ENCODE assay signal across 8 cellular contexts in genomic region chr11:78310500-78310909, GRCh38.
DNase-seq lines count a peak whose midpoint lies in the region; ATAC-seq and TF ChIP-seq lines count a peak whose summit lies in the region.

No MANE protein-coding gene starts in this region.

- no peak overlapping the region for H3K9ac ChIP-seq in mammary epithelial cell (ENCODE audit: insufficient read depth, low read length)

- no peak overlapping the region for H3K27ac Mint-ChIP-seq in T-helper 17 cell

- WGBS in mammary epithelial cell (ENCODE audit: low coverage, missing lambda C conversion rate), result 12% methylated on average over 6 of the region's 6 CpGs

- peak; percentile 86 for ATAC-seq in GM18873 (IDR thresholded peaks at IDR 0.05; ENCODE audit: low FRiP score, unreplicated experiment)
- peak; percentile 89 for ATAC-seq in HG02981 (IDR thresholded peaks at IDR 0.05; ENCODE audit: unreplicated experiment)
- ATAC-seq in gastrocnemius medialis, result peak; percentile 76 to 81
- ATAC-seq in T-helper 17 cell, result no peak
- no peak for ATAC-seq in activated T-cell treated with anti-CD3 and anti-CD28 coated beads, Interleukin-2, amount 50 U/mL, for 4 hours

- H3K9me3 ChIP-seq in mammary epithelial cell (replicated peaks; ENCODE audit: insufficient read depth, low read length) (no peaks in the 10 kb centered on the region), gastrocnemius medialis (no peaks in the 10 kb centered on the region), T-helper 17 cell (ENCODE audit: control insufficient read depth, low read length, poor library complexity, severe bottlenecking) (no peaks in the 10 kb centered on the region), BE2C (no peaks in the 10 kb centered on the region)

- no peak overlapping the region for H3K4me2 ChIP-seq in mammary epithelial cell (ENCODE audit: insufficient read depth, low read depth, low read length)

- H2AFZ ChIP-seq in mammary epithelial cell (ENCODE audit: low read depth, low read length), result peak overlapping the region; percentile 76

- DNase-seq in mammary epithelial cell (no peak), gastrocnemius medialis (peak; percentile 12 to 40), T-helper 17 cell (no peak), BE2C (no peak), NCI-H2029 (lab: John Stamatoyannopoulos, UW) (no peak)
- DNase-seq in activated T-cell treated with anti-CD3 and anti-CD28 coated beads, Interleukin-2, amount 50 U/mL, for 4 hours, result no peak

- no peak overlapping the region for H3K4me3 Mint-ChIP-seq in T-helper 17 cell
- H3K4me3 Mint-ChIP-seq in activated T-cell treated with anti-CD3 and anti-CD28 coated beads, Interleukin-2, amount 50 U/mL, for 4 hours, result no peak overlapping the region

- H3K4me3 ChIP-seq in mammary epithelial cell (replicated peaks in 1 of 3; ENCODE audit: insufficient read depth in 1 of 3, low read depth in 2 of 3, low read length in 3 of 3) (no peak overlapping the region), gastrocnemius medialis (peak overlapping the region in 3 of 4 donors; percentile 23 to 36 (median 33)), BE2C (ENCODE audit: low read depth, low read length) (no peak overlapping the region)

- peaks cover 12% of the 10 kb centered on the region for H3K4me1 Mint-ChIP-seq in T-helper 17 cell
- H3K4me1 Mint-ChIP-seq in activated T-cell treated with anti-CD3 and anti-CD28 coated beads, Interleukin-2, amount 50 U/mL, for 4 hours (ENCODE audit: low read depth), result no peaks in the 10 kb centered on the region

- no peak for TF ChIP-seq POLR2A in gastrocnemius medialis (IDR thresholded peaks at IDR 0.05)

- CTCF ChIA-PET in mammary epithelial cell (lab: Charles Lee; ENCODE audit: low non-redundant PET), result no interaction called here

- H3K27me3 ChIP-seq in mammary epithelial cell (ENCODE audit: insufficient read depth, low read length), result no peaks in the 10 kb centered on the region
- H3K27me3 ChIP-seq in gastrocnemius medialis, result no peaks in the 10 kb centered on the region
- no peaks in the 10 kb centered on the region for H3K27me3 ChIP-seq in BE2C

- dilution Hi-C loops in mammary epithelial cell (cut with HindIII; ENCODE audit: low sequenced_read_pairs), result loop anchor here (5.0 kb wide), 1 partner anchor 103 kb away; no protein-coding TSS in a partner anchor

- no peaks in the 10 kb centered on the region for H3K79me2 ChIP-seq in mammary epithelial cell (ENCODE audit: insufficient read depth, low read length)

- in situ Hi-C loops in mammary epithelial cell (cut with MboI; ENCODE audit: low sequenced_read_pairs in 2 of 2) (no loop called here), gastrocnemius medialis (cut with MboI; ENCODE audit: low sequenced_read_pairs in 4 of 4) (no loop called here)

- no peaks in the 10 kb centered on the region for H3K9me3 Mint-ChIP-seq in activated T-cell treated with anti-CD3 and anti-CD28 coated beads, Interleukin-2, amount 50 U/mL, for 4 hours

- peaks cover 5% of the 10 kb centered on the region for H3K27me3 Mint-ChIP-seq in T-helper 17 cell
- H3K27me3 Mint-ChIP-seq in activated T-cell treated with anti-CD3 and anti-CD28 coated beads, Interleukin-2, amount 50 U/mL, for 4 hours (ENCODE audit: low read depth), result no peaks in the 10 kb centered on the region

- H3K36me3 ChIP-seq in mammary epithelial cell (ENCODE audit: insufficient read depth, low read length) (no peaks in the 10 kb centered on the region), gastrocnemius medialis (no peaks in the 10 kb centered on the region), BE2C (no peaks in the 10 kb centered on the region)

- H3K4me1 ChIP-seq in mammary epithelial cell (ENCODE audit: insufficient read depth, low read length) (peaks cover 19% of the 10 kb centered on the region), gastrocnemius medialis (peaks cover 31 to 40% of the 10 kb centered on the region in 2 donors), BE2C (peaks cover 18% of the 10 kb centered on the region)

- intact Hi-C loops in mammary epithelial cell (cut with micrococcal nuclease), result no loop called here
- intact Hi-C loops in gastrocnemius medialis (cut with DNase I; ENCODE audit: low total_unique reads), result loop anchor here (5.0 kb wide), 1 partner anchor 78 kb away; no protein-coding TSS in a partner anchor

- no peaks in the 10 kb centered on the region for H4K20me1 ChIP-seq in mammary epithelial cell (ENCODE audit: insufficient read depth, low read length)

- no peak for TF ChIP-seq CTCF in mammary epithelial cell (conservative IDR thresholded peaks at IDR 0.05 in 1 of 2, IDR thresholded peaks at IDR 0.05 in 1 of 2; ENCODE audit: extremely low read depth in 1 of 2, insufficient read depth in 1 of 2, low read depth in 1 of 2, low read length in 2 of 2)
- TF ChIP-seq CTCF in gastrocnemius medialis (IDR thresholded peaks at IDR 0.05 in 4 of 5, conservative IDR thresholded peaks at IDR 0.05 in 1 of 5), result no peak
- TF ChIP-seq CTCF in BE2C (IDR thresholded peaks at IDR 0.05; ENCODE audit: low read depth, low read length), result no peak

- BruUV-seq in mammary epithelial cell (replicated peaks; lab: Mats Ljungman, UMichigan), result no TSS peak

- H3K27ac ChIP-seq in mammary epithelial cell (ENCODE audit: insufficient read depth, low read depth, low read length), result no peak overlapping the region
- H3K27ac ChIP-seq in gastrocnemius medialis, result peak overlapping the region in 3 of 4 donors; percentile 44 to 76 (median 58)

- H3K36me3 Mint-ChIP-seq in T-helper 17 cell (ENCODE audit: low read depth), result peaks cover 4% of the 10 kb centered on the region
- H3K36me3 Mint-ChIP-seq in activated T-cell treated with anti-CD3 and anti-CD28 coated beads, Interleukin-2, amount 50 U/mL, for 4 hours (ENCODE audit: insufficient read depth), result no peaks in the 10 kb centered on the region

Comparison
In these comparisons a context has a peak if more than half of its experiments do, and no peak if none do; other contexts are left out.
1. ATAC-seq: peak in GM18873 (single experiment), HG02981 (single experiment) and gastrocnemius medialis (2 of 2); none in T-helper 17 cell (single experiment) and activated T-cell treated with anti-CD3 and anti-CD28 coated beads, Interleukin-2, amount 50 U/mL, for 4 hours (0 of 2).
2. DNase-seq: peak in gastrocnemius medialis (2 of 2); none in mammary epithelial cell (single experiment), T-helper 17 cell (0 of 3), BE2C (single experiment), NCI-H2029 (single experiment) and activated T-cell treated with anti-CD3 and anti-CD28 coated beads, Interleukin-2, amount 50 U/mL, for 4 hours (single experiment).
3. H3K4me3 ChIP-seq: peak in gastrocnemius medialis (3 of 4); none in mammary epithelial cell (0 of 3) and BE2C (single experiment).